In genomic region chr3:140453750-140454149, GRCh38 we compare ENCODE assay signal across 27 cellular contexts.
DNase-seq lines count a peak whose midpoint lies in the region; ATAC-seq and FAIRE-seq lines count a peak whose summit lies in the region.
"Had no signal": no experiment of that assay in that cellular context is flagged by ENCODE, and none has a peak within 500 bp of the region (broad histone marks: within the 10 kb centered on the region; RNA-seq: fewer than 3 reads in every experiment).

No MANE protein-coding gene starts in this region.

- no peak for FAIRE-seq in urothelium cell line (lab: Jason Lieb, UNC)
- FAIRE-seq: A204.1, GM12878, GM12892, GM18507 had no signal

- peaks cover 0 to under 1% of the 10 kb centered on the region in 2 donors for H3K27me3 Mint-ChIP-seq in effector memory CD8-positive, alpha-beta T cell
- H3K27me3 Mint-ChIP-seq in naive thymus-derived CD4-positive, alpha-beta T cell, result peaks cover 0 to 5% (median 0%) of the 10 kb centered on the region in 5 donors
- H3K27me3 Mint-ChIP-seq in natural killer cell treated with Interleukin-12 subunit alpha and Interleukin-12 subunit beta and Interleukin-15 and Interleukin-18, amount 100 ng/mL, for 72 hours, result peaks cover 0 to 13% of the 10 kb centered on the region in 2 donors
- H3K27me3 Mint-ChIP-seq: CD4-positive, alpha-beta memory T cell; CD4-positive, CD25-positive, alpha-beta regulatory T cell; CD8-positive, alpha-beta memory T cell had no signal

- DNase-seq in effector memory CD8-positive, alpha-beta T cell, result peak in 1 of 3 experiments; percentile 1
- no peak for DNase-seq in naive thymus-derived CD4-positive, alpha-beta T cell
- no peak for DNase-seq in natural killer cell treated with Interleukin-12 subunit alpha and Interleukin-12 subunit beta and Interleukin-15 and Interleukin-18, amount 100 ng/mL, for 72 hours (ENCODE audit: low spot score)
- DNase-seq in SKM-1 treated with dmso at 0.1 percent for 144 hours (lab: John Stamatoyannopoulos, UW; ENCODE audit: unreplicated experiment), result no peak
- DNase-seq in urothelium cell line (ENCODE audit: low spot score), result no peak
- DNase-seq: 8988T; ACHN; BE2C; C1 segment of cervical spinal cord; CD4-positive, alpha-beta memory T cell; CD4-positive, CD25-positive, alpha-beta regulatory T cell; CD8-positive, alpha-beta memory T cell; COR-L47; DMS 273 treated with DMSO at 0.1 percent for 48 hours; DMS153; DMS53; DMS79; DND-41; EL; GDM1 had no signal

- peaks cover 0 to 12% of the 10 kb centered on the region in 2 donors for H3K9me3 Mint-ChIP-seq in effector memory CD8-positive, alpha-beta T cell
- H3K9me3 Mint-ChIP-seq in naive thymus-derived CD4-positive, alpha-beta T cell, result peaks cover 0 to 3% (median 0%) of the 10 kb centered on the region in 11 donors
- no peaks in the 10 kb centered on the region for H3K9me3 Mint-ChIP-seq in natural killer cell treated with Interleukin-12 subunit alpha and Interleukin-12 subunit beta and Interleukin-15 and Interleukin-18, amount 100 ng/mL, for 72 hours
- H3K9me3 Mint-ChIP-seq: CD4-positive, alpha-beta memory T cell had no signal

- H3K27me3 ChIP-seq in naive thymus-derived CD4-positive, alpha-beta T cell (ENCODE audit: control insufficient read depth in 2 of 2, insufficient read depth in 2 of 2, low read length in 2 of 2), result no peaks in the 10 kb centered on the region
- H3K27me3 ChIP-seq: BE2C, BLaER1 had no signal

- H3K9me3 ChIP-seq in naive thymus-derived CD4-positive, alpha-beta T cell (ENCODE audit: control insufficient read depth in 2 of 3, low read length in 3 of 3), result no peaks in the 10 kb centered on the region
- H3K9me3 ChIP-seq: BE2C, BLaER1 had no signal

- H3K4me3 Mint-ChIP-seq in effector memory CD8-positive, alpha-beta T cell, result peak overlapping the region in 1 of 2 donors; percentile 14
- H3K4me3 Mint-ChIP-seq in naive thymus-derived CD4-positive, alpha-beta T cell, result no peak overlapping the region
- peak overlapping the region; percentile 9 for H3K4me3 Mint-ChIP-seq in natural killer cell treated with Interleukin-12 subunit alpha and Interleukin-12 subunit beta and Interleukin-15 and Interleukin-18, amount 100 ng/mL, for 72 hours
- H3K4me3 Mint-ChIP-seq: CD14-positive monocyte; CD4-positive, alpha-beta memory T cell; CD4-positive, CD25-positive, alpha-beta regulatory T cell; CD8-positive, alpha-beta memory T cell had no signal

- no peaks in the 10 kb centered on the region for H3K36me3 ChIP-seq in naive thymus-derived CD4-positive, alpha-beta T cell (ENCODE audit: control insufficient read depth in 2 of 3, insufficient read depth in 3 of 3, low read length in 3 of 3)
- H3K36me3 ChIP-seq: BE2C, BLaER1 had no signal

- H3K27ac Mint-ChIP-seq in effector memory CD8-positive, alpha-beta T cell, result no peak overlapping the region
- no peak overlapping the region for H3K27ac Mint-ChIP-seq in naive thymus-derived CD4-positive, alpha-beta T cell
- no peak overlapping the region for H3K27ac Mint-ChIP-seq in natural killer cell treated with Interleukin-12 subunit alpha and Interleukin-12 subunit beta and Interleukin-15 and Interleukin-18, amount 100 ng/mL, for 72 hours
- H3K27ac Mint-ChIP-seq: CD4-positive, alpha-beta memory T cell; CD4-positive, CD25-positive, alpha-beta regulatory T cell; CD8-positive, alpha-beta memory T cell had no signal

- no peak overlapping the region for H3K4me3 ChIP-seq in naive thymus-derived CD4-positive, alpha-beta T cell (ENCODE audit: low read length)
- H3K4me3 ChIP-seq: BLaER1, GM12878 had no signal

- peaks cover 5% of the 10 kb centered on the region in 2 donors for H3K4me1 Mint-ChIP-seq in effector memory CD8-positive, alpha-beta T cell (ENCODE audit: low read depth in 2 of 2)
- no peaks in the 10 kb centered on the region for H3K4me1 Mint-ChIP-seq in naive thymus-derived CD4-positive, alpha-beta T cell
- H3K4me1 Mint-ChIP-seq in natural killer cell treated with Interleukin-12 subunit alpha and Interleukin-12 subunit beta and Interleukin-15 and Interleukin-18, amount 100 ng/mL, for 72 hours (ENCODE audit: low read depth in 2 of 2), result peaks cover 36 to 39% of the 10 kb centered on the region in 2 donors
- H3K4me1 Mint-ChIP-seq: CD14-positive monocyte; CD4-positive, alpha-beta memory T cell; CD4-positive, CD25-positive, alpha-beta regulatory T cell; CD8-positive, alpha-beta memory T cell had no signal

- intact Hi-C loops in naive thymus-derived CD4-positive, alpha-beta T cell (cut with micrococcal nuclease), result no loop called here

- H3K36me3 Mint-ChIP-seq in effector memory CD8-positive, alpha-beta T cell (ENCODE audit: insufficient read depth), result no peaks in the 10 kb centered on the region
- H3K36me3 Mint-ChIP-seq in naive thymus-derived CD4-positive, alpha-beta T cell, result no peaks in the 10 kb centered on the region
- H3K36me3 Mint-ChIP-seq in natural killer cell treated with Interleukin-12 subunit alpha and Interleukin-12 subunit beta and Interleukin-15 and Interleukin-18, amount 100 ng/mL, for 72 hours, result no peaks in the 10 kb centered on the region
- H3K36me3 Mint-ChIP-seq: CD14-positive monocyte; CD4-positive, alpha-beta memory T cell; CD4-positive, CD25-positive, alpha-beta regulatory T cell; CD8-positive, alpha-beta memory T cell had no signal

- CTCF ChIA-PET in naive thymus-derived CD4-positive, alpha-beta T cell (lab: Charles Lee), result no interaction called here

- H3K27ac ChIP-seq in naive thymus-derived CD4-positive, alpha-beta T cell (ENCODE audit: low read depth, low read length), result no peak overlapping the region
- H3K27ac ChIP-seq: BLaER1 had no signal

- POLR2A ChIA-PET in naive thymus-derived CD4-positive, alpha-beta T cell (lab: Charles Lee), result no interaction called here

- no peaks in the 10 kb centered on the region for H3K4me1 ChIP-seq in naive thymus-derived CD4-positive, alpha-beta T cell (ENCODE audit: control insufficient read depth in 2 of 2, insufficient read depth in 2 of 2, low read length in 2 of 2)
- H3K4me1 ChIP-seq: BE2C, BLaER1 had no signal

- ATAC-seq in effector memory CD8-positive, alpha-beta T cell (replicated peaks), result peak; percentile 74
- ATAC-seq in naive thymus-derived CD4-positive, alpha-beta T cell, result peak; percentile 53
- peak; percentile 78 to 80 for ATAC-seq in natural killer cell treated with Interleukin-12 subunit alpha and Interleukin-12 subunit beta and Interleukin-15 and Interleukin-18, amount 100 ng/mL, for 72 hours
- no peak for ATAC-seq in HG02678 (IDR thresholded peaks at IDR 0.05; ENCODE audit: unreplicated experiment)
- ATAC-seq: GM12878 had no signal
